ENCODE assay signal across 12 cellular contexts in the genomic region with DNA sequence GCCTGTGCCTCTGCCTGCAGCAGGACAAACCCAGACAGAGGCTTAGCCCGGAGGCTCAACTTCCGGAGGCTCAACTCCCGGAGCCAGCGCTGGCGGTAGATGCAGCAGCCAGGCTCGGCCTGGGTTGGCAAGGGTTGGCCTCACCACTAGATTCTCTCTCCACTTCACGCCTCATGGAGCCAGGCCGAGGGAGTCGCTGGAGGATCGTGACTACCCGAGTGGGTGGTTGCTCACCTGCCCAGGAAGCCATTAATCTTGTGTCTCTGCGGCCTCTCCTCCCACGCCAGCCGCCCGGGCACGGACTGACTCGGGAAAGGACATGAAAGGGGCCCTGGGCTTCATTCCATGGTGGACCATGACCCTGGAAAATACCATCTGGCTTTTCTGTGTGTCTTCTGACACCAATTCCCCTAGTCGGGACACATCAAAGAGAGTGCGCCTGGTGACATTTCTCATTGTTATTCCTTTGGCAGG. TPM values are rescaled to one million over a fixed set of nuclear protein-coding genes. Genes with fewer than 3 reads are reported as not detected.
"Had no signal": no experiment of that assay in that cellular context is flagged by ENCODE, and none has a peak within 500 bp of the region (broad histone marks: within the 10 kb centered on the region; RNA-seq: fewer than 3 reads in every experiment).

No MANE protein-coding gene starts in this region.

- DNase-seq: activated CD8-positive, alpha-beta T cell treated with anti-CD3 and anti-CD28 coated beads for 36 hours; activated effector memory CD4-positive, alpha-beta T cell treated with Interleukin-2 at 50 U/mL for 16 hours; activated T-cell treated with anti-CD3 and anti-CD28 coated beads, Interleukin-2, amount 50 U/mL, for 4 hours; adrenal gland; dorsolateral prefrontal cortex; erythroblast; gastrocnemius medialis; heart right ventricle; mesendoderm; stimulated activated CD4-positive, alpha-beta T cell treated with anti-CD3 and anti-CD28 coated beads, Interleukin-12 subunit alpha, Interleukin-12 subunit beta, amount 100 ng/mL, for 4 hours; stimulated activated CD4-positive, alpha-beta T cell treated with anti-CD3 and anti-CD28 coated beads, Interleukin-2, amount 100 ng/mL, for 24 hours had no signal

- H3K4me3 ChIP-seq: adrenal gland, dorsolateral prefrontal cortex, gastrocnemius medialis, heart right ventricle had no signal

- H3K27me3 ChIP-seq: gastrocnemius medialis had no signal

- H3K4me1 ChIP-seq: adrenal gland, gastrocnemius medialis had no signal

- H3K27ac ChIP-seq: adrenal gland, dorsolateral prefrontal cortex, gastrocnemius medialis, heart right ventricle had no signal

- H3K9me3 ChIP-seq: adrenal gland, gastrocnemius medialis, heart right ventricle had no signal

- H3K36me3 ChIP-seq: adrenal gland, gastrocnemius medialis, heart right ventricle had no signal

RNA-seq across cellular contexts. Expression of gene ESRRB, which starts 20.8 kb away (rescaled TPM):
- total RNA-seq: osteocyte had no signal
